In the genomic region with DNA sequence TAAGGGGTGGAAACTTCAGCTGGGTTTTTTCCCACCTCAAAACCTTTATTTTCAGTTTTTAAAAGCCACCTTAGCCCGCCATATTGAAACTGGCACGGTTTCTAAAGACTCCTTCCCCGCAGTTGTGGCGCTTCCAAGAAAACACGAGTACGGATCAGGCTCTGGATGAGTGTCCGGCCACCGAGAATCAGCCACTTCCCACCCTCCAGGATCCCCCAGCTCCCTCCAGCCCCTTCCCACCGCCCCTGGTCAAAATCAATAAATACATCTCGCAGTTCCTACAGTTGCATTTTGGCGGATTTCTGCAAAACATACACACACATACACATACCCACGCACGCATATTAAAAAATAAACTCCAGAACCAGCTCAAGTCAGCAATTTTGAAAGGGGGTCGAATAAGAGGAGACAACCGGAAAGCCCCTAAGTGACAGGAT, we compare ENCODE assay signal across 9 cellular contexts. TPM values are rescaled to one million over a fixed set of nuclear protein-coding genes. Genes with fewer than 3 reads are reported as not detected.
DNase-seq lines count a peak whose midpoint lies in the region; ATAC-seq, FAIRE-seq and TF ChIP-seq lines count a peak whose summit lies in the region.
"Had no signal": no experiment of that assay in that cellular context is flagged by ENCODE, and none has a peak within 500 bp of the region (broad histone marks: within the 10 kb centered on the region; RNA-seq: fewer than 3 reads in every experiment).

No MANE protein-coding gene starts in this region.

- peak overlapping the region; percentile 94 for H3K4me3 Mint-ChIP-seq in activated CD8-positive, alpha-beta memory T cell treated with anti-CD3 and anti-CD28 coated beads, Interleukin-2, amount 10 ng/mL, durations not matched to agents 7 days and 5 days

- no peaks in the 10 kb centered on the region for H3K9me3 Mint-ChIP-seq in activated CD8-positive, alpha-beta memory T cell treated with anti-CD3 and anti-CD28 coated beads, Interleukin-2, amount 10 ng/mL, durations not matched to agents 7 days and 5 days (ENCODE audit: low read depth)

- peaks cover 18% of the 10 kb centered on the region for H3K36me3 Mint-ChIP-seq in activated CD8-positive, alpha-beta memory T cell treated with anti-CD3 and anti-CD28 coated beads, Interleukin-2, amount 10 ng/mL, durations not matched to agents 7 days and 5 days

- H3K4me3 ChIP-seq in AG09309 (ENCODE audit: control insufficient read depth, low read depth, low read length) (peak overlapping the region; percentile 46), fibroblast of the aortic adventitia (ENCODE audit: low read depth, low read length) (peak overlapping the region; percentile 63), sigmoid colon (peak overlapping the region; percentile 39 to 68 (median 60))

- no peak for DNase-seq in AG09309 (ENCODE audit: low read depth)
- peak; percentile 15 for DNase-seq in H54 (ENCODE audit: insufficient read length, low spot score)
- peak; percentile 60 for DNase-seq in activated CD8-positive, alpha-beta memory T cell treated with anti-CD3 and anti-CD28 coated beads, Interleukin-2, amount 10 ng/mL, durations not matched to agents 7 days and 5 days
- no peak for DNase-seq in fibroblast of the aortic adventitia (ENCODE audit: low read depth)
- DNase-seq in sigmoid colon = no peak
- no peak for DNase-seq in NOMO-1 treated with dmso at 0.1 percent for 144 hours (lab: John Stamatoyannopoulos, UW; ENCODE audit: unreplicated experiment)
- no peak for DNase-seq in DMS53 (lab: John Stamatoyannopoulos, UW)
- DNase-seq in cortex of kidney (lab: John Stamatoyannopoulos, UW) = no peak

- intact Hi-C loops in sigmoid colon (cut with DNase I) = loop anchor here (2.0 to 10.0 kb wide), 6 partner anchors 149 to 995 kb away; partner anchors contain the start of gene PRKCQ

- ATAC-seq in activated CD8-positive, alpha-beta memory T cell treated with anti-CD3 and anti-CD28 coated beads, Interleukin-2, amount 10 ng/mL, durations not matched to agents 7 days and 5 days = peak; percentile 0

- no peak for TF ChIP-seq CTCF in AG09309 (IDR thresholded peaks at IDR 0.05; ENCODE audit: control insufficient read depth, insufficient read depth, low read depth, low read length, missing control alignments)
- TF ChIP-seq CTCF in fibroblast of the aortic adventitia (IDR thresholded peaks at IDR 0.05; ENCODE audit: insufficient read depth, low read length) = no peak
- no peak for TF ChIP-seq CTCF in sigmoid colon (IDR thresholded peaks at IDR 0.05)

- CTCF ChIA-PET in activated CD8-positive, alpha-beta memory T cell treated with anti-CD3 and anti-CD28 coated beads, Interleukin-2, amount 10 ng/mL, durations not matched to agents 7 days and 5 days (lab: Charles Lee) = interaction anchor here (0.7 to 7.3 kb wide), 14 partner anchors 12 to 566 kb away, joined by 3 to 82 read pairs (median 4); no protein-coding TSS in a partner anchor

- peaks cover 0 to 58% (median 52%) of the 10 kb centered on the region in 4 donors for H3K4me1 ChIP-seq in sigmoid colon

- H3K9me3 ChIP-seq in sigmoid colon = no peaks in the 10 kb centered on the region

- no peak for FAIRE-seq in H54 (lab: Jason Lieb, UNC)
- FAIRE-seq: colon had no signal

- TF ChIP-seq POLR2A in H54 (IDR thresholded peaks at IDR 0.05; ENCODE audit: low read depth, low read length) (no peak), sigmoid colon (IDR thresholded peaks at IDR 0.05) (no peak)

- H3K27ac Mint-ChIP-seq in activated CD8-positive, alpha-beta memory T cell treated with anti-CD3 and anti-CD28 coated beads, Interleukin-2, amount 10 ng/mL, durations not matched to agents 7 days and 5 days = peak overlapping the region; percentile 90

- TF ChIP-seq EP300 in sigmoid colon (IDR thresholded peaks at IDR 0.05) = no peak

- WGBS in sigmoid colon, 2 donors = 0 to 9% methylated on average over 15 of the region's 15 CpGs

- H3K27me3 ChIP-seq in sigmoid colon = peaks cover 24 to 69% (median 55%) of the 10 kb centered on the region in 3 donors

- peak overlapping the region; percentile 53 to 80 (median 76) for H3K27ac ChIP-seq in sigmoid colon

- H3K27me3 Mint-ChIP-seq in activated CD8-positive, alpha-beta memory T cell treated with anti-CD3 and anti-CD28 coated beads, Interleukin-2, amount 10 ng/mL, durations not matched to agents 7 days and 5 days = peaks cover 27% of the 10 kb centered on the region

- peaks cover 58% of the 10 kb centered on the region for H3K4me1 Mint-ChIP-seq in activated CD8-positive, alpha-beta memory T cell treated with anti-CD3 and anti-CD28 coated beads, Interleukin-2, amount 10 ng/mL, durations not matched to agents 7 days and 5 days

- no peaks in the 10 kb centered on the region for H3K36me3 ChIP-seq in sigmoid colon

RNA-seq across cellular contexts. Expression of gene SFMBT2, which starts 1.1 kb away (rescaled TPM):
- 10 to 100 TPM; 49.5 to 69.0 TPM for total RNA-seq in activated CD8-positive, alpha-beta memory T cell treated with anti-CD3 and anti-CD28 coated beads, Interleukin-2, amount 10 ng/mL, durations not matched to agents 7 days and 5 days
- total RNA-seq in fibroblast of the aortic adventitia (ENCODE audit: low replicate concordance) = 0.25 and 2.0 TPM in 2 replicates
- total RNA-seq in sigmoid colon = 1 to 10 TPM; 4.2 to 6.4 (median 4.9) TPM
- 1 to 10 TPM in 2 of 3 donors, under 1 TPM in 1; 0.60 to 3.2 (median 1.2) TPM for polyA plus RNA-seq in sigmoid colon

Comparison
In these comparisons a context has a peak if more than half of its experiments do, and no peak if none do; other contexts are left out.
1. DNase-seq: peak in H54 (single experiment) and activated CD8-positive, alpha-beta memory T cell treated with anti-CD3 and anti-CD28 coated beads, Interleukin-2, amount 10 ng/mL, durations not matched to agents 7 days and 5 days (single experiment); none in AG09309 (single experiment), fibroblast of the aortic adventitia (single experiment), sigmoid colon (single experiment), NOMO-1 treated with dmso at 0.1 percent for 144 hours (single experiment), DMS53 (single experiment) and cortex of kidney (single experiment).
2. RNA of gene SFMBT2, which starts 1.1 kb away (total RNA-seq): 49.5 to 69.0 TPM in activated CD8-positive, alpha-beta memory T cell treated with anti-CD3 and anti-CD28 coated beads, Interleukin-2, amount 10 ng/mL, durations not matched to agents 7 days and 5 days; 4.2 to 6.4 TPM in sigmoid colon and 0.25 to 2.0 TPM in fibroblast of the aortic adventitia; every median in the first group is over 4 times any median in the second.
3. Peak in every context shown above with its lines, with median percentiles within 50 percentile points of each other: H3K4me3 ChIP-seq.